Comparison of ENCODE assay signal across 16 cellular contexts in the genomic region with DNA sequence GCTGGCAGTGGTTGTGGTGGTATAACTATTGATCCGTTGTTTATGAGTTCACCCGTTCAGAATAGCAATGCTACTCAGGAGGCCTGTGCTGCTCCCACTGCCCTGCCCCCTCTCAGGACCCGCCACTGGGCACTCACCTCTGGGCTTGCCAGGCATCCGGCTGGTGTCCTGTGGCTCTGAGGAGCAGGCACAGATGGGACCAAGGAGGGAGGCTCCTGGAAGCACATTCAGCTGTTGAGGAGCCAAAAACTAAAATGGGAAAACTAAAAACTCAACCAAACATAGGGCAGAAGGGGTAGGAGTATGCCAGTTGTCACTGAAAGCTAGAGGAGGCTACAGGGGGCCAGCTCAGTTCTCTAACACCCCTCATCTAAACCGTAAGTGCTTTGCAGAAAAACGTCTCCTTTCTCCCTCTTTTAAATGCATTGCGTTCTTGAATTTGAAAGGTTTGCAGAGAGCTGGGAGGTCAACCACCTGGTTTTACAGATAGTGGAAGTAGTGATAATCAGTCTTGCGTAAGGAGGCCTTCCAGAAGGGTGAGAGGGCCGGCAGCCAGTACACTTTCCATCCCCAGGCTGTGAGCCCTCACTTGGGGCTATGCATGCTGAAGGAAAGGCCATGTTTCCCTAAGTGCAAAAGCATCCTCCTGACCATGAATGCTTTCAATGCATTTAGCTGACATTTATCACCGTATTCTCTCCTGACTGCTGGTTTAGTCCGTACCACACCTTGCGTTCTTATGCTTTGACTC.
DNase-seq lines count a peak whose midpoint lies in the region; ATAC-seq, FAIRE-seq and TF ChIP-seq lines count a peak whose summit lies in the region.
"Had no signal": no experiment of that assay in that cellular context is flagged by ENCODE, and none has a peak within 500 bp of the region (broad histone marks: within the 10 kb centered on the region; RNA-seq: fewer than 3 reads in every experiment).

No MANE protein-coding gene starts in this region.

- no peak overlapping the region for H4K91ac ChIP-seq in H1 (replicated peaks; ENCODE audit: insufficient read length, low read length)
- H4K91ac ChIP-seq in trophoblast cell (ENCODE audit: low read depth, low read length), result no peak overlapping the region

- no peaks in the 10 kb centered on the region for H3K79me2 ChIP-seq in H1 (ENCODE audit: control insufficient read depth in 1 of 2, insufficient read depth in 2 of 2, low read length in 2 of 2)
- no peaks in the 10 kb centered on the region for H3K79me2 ChIP-seq in trophoblast cell (ENCODE audit: control insufficient read depth, insufficient read depth, low read length, poor library complexity)

- no peak overlapping the region for H4K5ac ChIP-seq in H1 (ENCODE audit: insufficient read length, low read depth, low read length)

- no peak overlapping the region for H3K27ac ChIP-seq in H1 (ENCODE audit: low read depth, low read length)
- no peak overlapping the region for H3K27ac ChIP-seq in trophoblast cell (ENCODE audit: low read depth, low read length)
- H3K27ac ChIP-seq in esophagus squamous epithelium, result no peak overlapping the region
- H3K27ac ChIP-seq: 22Rv1 had no signal

- peak overlapping the region in 1 of 2 experiments; percentile 35; a peak in 2 of 4 replicates for H3K4me2 ChIP-seq in H1 (ENCODE audit: insufficient read depth in 1 of 2, low read depth in 2 of 2, low read length in 2 of 2)
- no peak overlapping the region for H3K4me2 ChIP-seq in trophoblast cell (ENCODE audit: low read length)

- H3K36me3 ChIP-seq in H1 (ENCODE audit: control insufficient read depth in 2 of 4, insufficient read depth in 4 of 4, low read length in 3 of 4) (no peaks in the 10 kb centered on the region; a peak in 1 of 8 replicates), trophoblast cell (ENCODE audit: control insufficient read depth in 1 of 2, insufficient read depth in 2 of 2, low read length in 2 of 2) (no peaks in the 10 kb centered on the region), esophagus squamous epithelium (no peaks in the 10 kb centered on the region)

- H2AK5ac ChIP-seq in H1 (ENCODE audit: low read depth, low read length), result no peak overlapping the region
- no peak overlapping the region for H2AK5ac ChIP-seq in trophoblast cell (ENCODE audit: low read length)

- no peak overlapping the region for H2BK12ac ChIP-seq in H1 (ENCODE audit: low read depth, low read length)
- no peak overlapping the region for H2BK12ac ChIP-seq in trophoblast cell (ENCODE audit: low read length)

- no peak overlapping the region for H3K18ac ChIP-seq in H1 (ENCODE audit: extremely low read depth, low read length)
- H3K18ac ChIP-seq in trophoblast cell (ENCODE audit: low read length), result no peak overlapping the region

- H2BK120ac ChIP-seq in H1 (replicated peaks; ENCODE audit: low read depth, low read length) (no peak overlapping the region), trophoblast cell (ENCODE audit: insufficient read depth, low read length, poor library complexity) (no peak overlapping the region)

- TF ChIP-seq CTCF in WTC11 (IDR thresholded peaks at IDR 0.05) (no peak), H1 (IDR thresholded peaks at IDR 0.05; ENCODE audit: control extremely low read depth in 1 of 3, insufficient read depth in 1 of 3, low read depth in 1 of 3, low read length in 3 of 3) (no peak), esophagus squamous epithelium (IDR thresholded peaks at IDR 0.05) (no peak)

- H2BK5ac ChIP-seq in H1 (ENCODE audit: low read depth, low read length), result no peak overlapping the region
- H2BK5ac ChIP-seq in trophoblast cell (ENCODE audit: low read depth, low read length, poor library complexity), result no peak overlapping the region

- no peak overlapping the region for H4K12ac ChIP-seq in trophoblast cell (ENCODE audit: low read depth, low read length)

- H3K4me1 Mint-ChIP-seq in WTC11, result peaks cover 26% of the 10 kb centered on the region
- H3K4me1 Mint-ChIP-seq: CD14-positive monocyte had no signal

- peaks cover 13% of the 10 kb centered on the region for H3K27me3 Mint-ChIP-seq in WTC11 (ENCODE audit: low read depth)

- H3K9ac ChIP-seq in H1 (replicated peaks in 1 of 4; ENCODE audit: extremely low read depth in 1 of 4, low read depth in 3 of 4, low read length in 3 of 4), result no peak overlapping the region
- H3K9ac ChIP-seq in trophoblast cell (ENCODE audit: low read length), result no peak overlapping the region

- FAIRE-seq in H1 (lab: Jason Lieb, UNC), result no peak

- no peak overlapping the region for H3K4me3 Mint-ChIP-seq in WTC11
- H3K4me3 Mint-ChIP-seq: CD14-positive monocyte; CD8-positive, alpha-beta T cell; HFFc6 had no signal

- H3K4me1 ChIP-seq in H1 (replicated peaks in 1 of 4; ENCODE audit: control insufficient read depth in 3 of 4, insufficient read depth in 4 of 4, low read length in 3 of 4) (peaks cover 5 to 12% (median 6%) of the 10 kb centered on the region in 4 experiments; a peak in 5 of 7 replicates), trophoblast cell (ENCODE audit: control insufficient read depth in 1 of 2, insufficient read depth in 2 of 2, low read length in 2 of 2) (no peaks in the 10 kb centered on the region), esophagus squamous epithelium (no peaks in the 10 kb centered on the region)
- H3K4me1 ChIP-seq: Caco-2 had no signal

- H3K36me3 Mint-ChIP-seq in WTC11, result no peaks in the 10 kb centered on the region
- H3K36me3 Mint-ChIP-seq: CD14-positive monocyte; CD8-positive, alpha-beta T cell had no signal

- DNase-seq in NOMO-1 treated with DMSO at 0.1 percent for 48 hours (lab: John Stamatoyannopoulos, UW; ENCODE audit: unreplicated experiment) (peak; percentile 3), NOMO-1 treated with dmso at 0.1 percent for 144 hours (lab: John Stamatoyannopoulos, UW; ENCODE audit: unreplicated experiment) (no peak), WTC11 (ENCODE audit: low spot score) (no peak), H1 (ENCODE audit: low read depth in 1 of 2, low spot score in 2 of 2) (no peak), trophoblast cell (peak; percentile 46 to 53), esophagus squamous epithelium (lab: John Stamatoyannopoulos, UW) (no peak), NCI-H1436 treated with DMSO at 0.1 percent for 48 hours (lab: John Stamatoyannopoulos, UW) (no peak)
- DNase-seq: Caco-2; CD8-positive, alpha-beta T cell; DMS53; GOT3; HCEC 1CT; HFFc6 had no signal

- no peak overlapping the region for H3K14ac ChIP-seq in H1 (ENCODE audit: insufficient read length)
- H3K14ac ChIP-seq in trophoblast cell (ENCODE audit: low read length), result no peak overlapping the region

- H2AFZ ChIP-seq in H1 (ENCODE audit: low read length) (no peak overlapping the region), trophoblast cell (ENCODE audit: insufficient read depth, low read length, poor library complexity) (no peak overlapping the region)

- H3K23ac ChIP-seq in H1 (ENCODE audit: insufficient read length) (no peak overlapping the region), trophoblast cell (ENCODE audit: low read length) (no peak overlapping the region)

- CTCF ChIA-PET in WTC11 (lab: Charles Lee), result interaction anchor here (0.6 to 2.8 kb wide), 7 partner anchors 50 to 625 kb away, joined by 3 to 12 read pairs (median 5); no protein-coding TSS in a partner anchor
- CTCF ChIA-PET in H1 (lab: Charles Lee; ENCODE audit: partially characterized antibody), result interaction anchor here (0.7 to 3.0 kb wide), 14 partner anchors 10 to 242 kb away, joined by 3 to 9 read pairs (median 3); no protein-coding TSS in a partner anchor

- peaks cover 0 to 2% of the 10 kb centered on the region in 2 experiments for H4K20me1 ChIP-seq in H1 (replicated peaks in 1 of 2; ENCODE audit: control insufficient read depth in 1 of 2, insufficient read depth in 2 of 2, low read length in 2 of 2)

- intact Hi-C loops in esophagus squamous epithelium (cut with DNase I), result no loop called here

- H3K27me3 ChIP-seq in H1 (replicated peaks in 1 of 4; ENCODE audit: control insufficient read depth in 3 of 4, extremely low read depth in 1 of 4, insufficient read depth in 3 of 4, low read length in 3 of 4), result peaks cover 0 to 2% (median 0%) of the 10 kb centered on the region in 4 experiments; a peak in 3 of 7 replicates
- no peaks in the 10 kb centered on the region for H3K27me3 ChIP-seq in trophoblast cell (ENCODE audit: insufficient read depth, low read length)
- H3K27me3 ChIP-seq in esophagus squamous epithelium, result peaks cover 0 to under 1% (median 0%) of the 10 kb centered on the region in 4 donors

- ATAC-seq in WTC11, result peak; percentile 42
- ATAC-seq in HG02623 (IDR thresholded peaks at IDR 0.05; ENCODE audit: unreplicated experiment), result no peak
- ATAC-seq: CD8-positive, alpha-beta T cell had no signal

- TF ChIP-seq RAD21 in H1 (IDR thresholded peaks at IDR 0.05 in 1 of 2, conservative IDR thresholded peaks at IDR 0.05 in 1 of 2; ENCODE audit: low read depth in 2 of 2, low read length in 2 of 2), result no peak

- H3K23me2 ChIP-seq in H1 (ENCODE audit: low read depth, low read length), result no peaks in the 10 kb centered on the region

- H3K9me3 ChIP-seq in H1 (ENCODE audit: insufficient read depth in 2 of 2, low read depth in 1 of 2, low read length in 1 of 2) (no peaks in the 10 kb centered on the region), trophoblast cell (ENCODE audit: insufficient read depth, low read depth, low read length) (no peaks in the 10 kb centered on the region), esophagus squamous epithelium (no peaks in the 10 kb centered on the region)
- H3K9me3 ChIP-seq: Caco-2 had no signal

- H3K9me3 Mint-ChIP-seq in WTC11, result no peaks in the 10 kb centered on the region
- H3K9me3 Mint-ChIP-seq: CD8-positive, alpha-beta T cell; HFFc6 had no signal

- no peak overlapping the region for H3K4ac ChIP-seq in H1 (replicated peaks; ENCODE audit: insufficient read length, low read depth, low read length)
- H3K4ac ChIP-seq in trophoblast cell (ENCODE audit: low read depth, low read length), result no peak overlapping the region

- no peak overlapping the region for H3K27ac Mint-ChIP-seq in WTC11
- H3K27ac Mint-ChIP-seq: CD8-positive, alpha-beta T cell; HFFc6 had no signal

- H3K79me1 ChIP-seq in H1 (ENCODE audit: low read depth, low read length), result peaks cover 3% of the 10 kb centered on the region
- H3K79me1 ChIP-seq in trophoblast cell (ENCODE audit: low read length), result no peaks in the 10 kb centered on the region

- H3K4me3 ChIP-seq in H1 (ENCODE audit: extremely low read depth in 1 of 4, insufficient read depth in 2 of 4, low read depth in 3 of 4, low read length in 4 of 4) (no peak overlapping the region), trophoblast cell (ENCODE audit: low read depth, low read length) (no peak overlapping the region), esophagus squamous epithelium (no peak overlapping the region)

- 66% methylated on average over 12 of the region's 12 CpGs; no CpG with 5 or more reads in 1 of the 2 experiments for WGBS in H1 (ENCODE audit: extremely low coverage in 1 of 2, insufficient coverage in 1 of 2, insufficient read length in 1 of 2, insufficient replicate concordance in 2 of 2, low coverage in 1 of 2, low lambda C conversion rate in 2 of 2, missing lambda C conversion rate in 1 of 2), 2 experiments
- no CpG with 5 or more reads among the region's 12 CpGs for WGBS in trophoblast cell (ENCODE audit: extremely low coverage, insufficient coverage, insufficient read length)
- 70% methylated on average over 10 of the region's 12 CpGs for WGBS in esophagus squamous epithelium, 2 donors

- 0 out of 2 replicates have a peak overlapping the region, but pooled peaks have one; percentile 0 for H2BK15ac ChIP-seq in H1 (ENCODE audit: low read length)

- H4K8ac ChIP-seq in H1 (ENCODE audit: extremely low read depth, insufficient read depth, low read length) (no peak overlapping the region), trophoblast cell (ENCODE audit: low read depth, low read length) (no peak overlapping the region)

- no peak overlapping the region for H2BK20ac ChIP-seq in H1 (ENCODE audit: low read length)

- POLR2A ChIA-PET in WTC11 (lab: Charles Lee), result interaction anchor here (0.6 kb wide), 1 partner anchor 66 kb away, joined by 4 read pairs; no protein-coding TSS in a partner anchor
- POLR2A ChIA-PET in H1 (lab: Charles Lee; ENCODE audit: partially characterized antibody), result no interaction called here

- no peak overlapping the region for H3K56ac ChIP-seq in H1 (replicated peaks; ENCODE audit: insufficient read length, low read depth, low read length)

- no peak for TF ChIP-seq EP300 in H1 (IDR thresholded peaks at IDR 0.05; ENCODE audit: borderline replicate concordance in 1 of 2, low read depth in 2 of 2, low read length in 2 of 2)

- no peak for TF ChIP-seq POLR2A in H1 (IDR thresholded peaks at IDR 0.05; ENCODE audit: control extremely low read depth in 1 of 2, low read depth in 2 of 2, low read length in 2 of 2)
- no peak for TF ChIP-seq POLR2A in esophagus squamous epithelium (IDR thresholded peaks at IDR 0.05)

Comparison
In these comparisons a context has a peak if more than half of its experiments do, and no peak if none do; other contexts are left out.
1. DNase-seq: peak in NOMO-1 treated with DMSO at 0.1 percent for 48 hours (single experiment) and trophoblast cell (2 of 2); none in NOMO-1 treated with dmso at 0.1 percent for 144 hours (single experiment), WTC11 (single experiment), H1 (0 of 2), esophagus squamous epithelium (single experiment) and NCI-H1436 treated with DMSO at 0.1 percent for 48 hours (single experiment).